In the genomic region with DNA sequence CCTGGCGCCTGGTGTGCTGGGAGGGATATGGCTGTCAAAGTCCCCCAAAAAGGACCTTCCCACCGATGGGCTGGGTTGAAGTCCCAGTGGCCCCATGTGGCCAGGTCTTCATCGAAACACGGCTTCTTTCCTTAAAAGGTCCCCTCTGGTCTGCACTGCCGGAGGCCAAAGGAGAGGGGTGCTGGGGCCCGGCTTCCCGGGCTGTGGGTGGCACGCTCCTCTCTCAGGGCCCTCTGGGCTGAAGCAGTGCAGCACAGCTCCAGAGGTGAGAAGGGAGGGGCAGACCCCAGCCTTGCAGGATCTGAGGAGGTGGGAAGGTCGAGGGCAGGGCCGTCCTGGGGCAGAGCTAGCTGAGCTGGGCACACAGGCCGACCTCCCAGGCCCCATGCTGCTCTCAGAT, we compare ENCODE assay signal across 7 cellular contexts. TPM values are rescaled to one million over a fixed set of nuclear protein-coding genes. Genes with fewer than 3 reads are reported as not detected.
"Had no signal": no experiment of that assay in that cellular context is flagged by ENCODE, and none has a peak within 500 bp of the region (broad histone marks: within the 10 kb centered on the region; RNA-seq: fewer than 3 reads in every experiment).

No MANE protein-coding gene starts in this region.

- H3K4me1 ChIP-seq: HAP-1 had no signal

- H3K4me3 ChIP-seq: GM23248, HAP-1, K562 had no signal

- DNase-seq: GM23248, GOT3, H7, HFFc6 had no signal

- H3K27ac ChIP-seq: GM23248 had no signal

- H3K9me3 ChIP-seq: HAP-1 had no signal

- ATAC-seq: K562 had no signal

- H3K9ac ChIP-seq: GM23248 had no signal

RNA-seq across cellular contexts. Expression of a gene that starts 6.7 kb away (rescaled TPM):
- total RNA-seq: HT-29 had no signal
